In the genomic region with DNA sequence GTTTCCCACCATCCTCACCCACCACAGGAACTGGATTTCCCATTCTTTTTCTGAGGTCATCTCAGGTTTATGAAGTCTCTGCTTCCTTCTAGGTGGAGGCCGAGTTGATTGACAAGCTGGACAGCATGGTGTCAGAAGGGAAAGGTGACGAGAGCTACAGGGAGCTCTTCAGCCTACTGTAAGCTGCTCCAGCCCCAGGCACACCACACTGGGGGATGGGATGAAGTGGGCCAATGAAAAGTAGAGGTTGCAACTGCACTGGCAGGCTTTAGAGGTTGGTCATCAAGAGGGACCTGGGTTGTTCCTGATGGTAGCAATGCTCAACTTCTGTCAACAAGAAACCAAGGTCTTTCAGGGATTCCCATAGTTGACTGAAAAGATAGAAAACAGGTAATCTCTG, we compare ENCODE assay signal across 24 cellular contexts.
"Had no signal": no experiment of that assay in that cellular context is flagged by ENCODE, and none has a peak within 500 bp of the region (broad histone marks: within the 10 kb centered on the region; RNA-seq: fewer than 3 reads in every experiment).

No MANE protein-coding gene starts in this region.

- H3K27ac ChIP-seq: colonic mucosa, coronary artery, dorsolateral prefrontal cortex, epithelial cell of prostate, esophagus squamous epithelium, foreskin keratinocyte, gastrocnemius medialis, gastroesophageal sphincter, heart left ventricle, heart right ventricle had no signal

- H3K27ac Mint-ChIP-seq: dendritic cell treated with granulocyte-macrophage colony-stimulating factor and Interleukin-4, amounts not matched to agents 40 ng/mL and 50 ng/mL, for 4 days; effector memory CD8-positive, alpha-beta T cell; endodermal cell had no signal

- H3K36me3 ChIP-seq: colonic mucosa, esophagus squamous epithelium, gastrocnemius medialis, heart left ventricle, heart right ventricle had no signal

- DNase-seq: colonic mucosa; cortex of kidney; dermis blood vessel endothelial cell; dorsolateral prefrontal cortex; effector CD4-positive, alpha-beta T cell; effector CD8-positive, alpha-beta T cell; effector memory CD4-positive, alpha-beta T cell; effector memory CD8-positive, alpha-beta T cell; endodermal cell; erythroblast; esophagus squamous epithelium; foreskin fibroblast; foreskin keratinocyte; foreskin melanocyte; gastrocnemius medialis; glutamatergic neuron; head of caudate nucleus; heart left ventricle; heart right ventricle had no signal

- H3K27me3 ChIP-seq: colonic mucosa, dorsolateral prefrontal cortex, esophagus squamous epithelium, foreskin keratinocyte, gastrocnemius medialis, gastroesophageal sphincter, heart left ventricle, heart right ventricle had no signal

- H3K4me1 ChIP-seq: colonic mucosa, esophagus squamous epithelium, foreskin keratinocyte, gastrocnemius medialis, gastroesophageal sphincter, heart left ventricle, heart right ventricle had no signal

- H3K4me3 ChIP-seq: colonic mucosa, coronary artery, dorsolateral prefrontal cortex, esophagus squamous epithelium, gastrocnemius medialis, gastroesophageal sphincter, heart left ventricle, heart right ventricle had no signal

- H3K9me3 Mint-ChIP-seq: dendritic cell treated with granulocyte-macrophage colony-stimulating factor and Interleukin-4, amounts not matched to agents 40 ng/mL and 50 ng/mL, for 4 days; effector memory CD8-positive, alpha-beta T cell had no signal

- ATAC-seq: effector memory CD8-positive, alpha-beta T cell; esophagus mucosa; foreskin keratinocyte; gastrocnemius medialis; gastroesophageal sphincter; heart left ventricle; heart right ventricle had no signal

- H3K27me3 Mint-ChIP-seq: dendritic cell treated with granulocyte-macrophage colony-stimulating factor and Interleukin-4, amounts not matched to agents 40 ng/mL and 50 ng/mL, for 4 days; effector memory CD8-positive, alpha-beta T cell had no signal

- H3K9me3 ChIP-seq: colonic mucosa, esophagus squamous epithelium, gastrocnemius medialis, gastroesophageal sphincter, heart left ventricle had no signal

- H3K4me3 Mint-ChIP-seq: dendritic cell treated with granulocyte-macrophage colony-stimulating factor and Interleukin-4, amounts not matched to agents 40 ng/mL and 50 ng/mL, for 4 days; effector memory CD8-positive, alpha-beta T cell; endodermal cell had no signal
